8 cellular contexts compared by ENCODE assay signal in genomic region chr12:78321696-78322095, GRCh38.
"Had no signal": no experiment of that assay in that cellular context is flagged by ENCODE, and none has a peak within 500 bp of the region (broad histone marks: within the 10 kb centered on the region; RNA-seq: fewer than 3 reads in every experiment).

No MANE protein-coding gene starts in this region.

- ATAC-seq: HepG2, K562 had no signal

- H3K36me3 Mint-ChIP-seq: IgD-negative memory B cell had no signal

- DNase-seq: IMR-90, KBM-7, KG1 had no signal

- H3K4me3 Mint-ChIP-seq: IgD-negative memory B cell had no signal

- H3K9ac ChIP-seq: KMS-11 had no signal

- H3K27me3 Mint-ChIP-seq: IgD-negative memory B cell had no signal

- H3K27ac ChIP-seq: HL-60, KMS-11 had no signal

- H3K4me1 Mint-ChIP-seq: IgD-negative memory B cell had no signal

- H3K4me2 ChIP-seq: KMS-11 had no signal

- H3K27ac Mint-ChIP-seq: IgD-negative memory B cell had no signal

- H3K4me3 ChIP-seq: K562 had no signal
